ENCODE assay signal across 9 cellular contexts in the genomic region with DNA sequence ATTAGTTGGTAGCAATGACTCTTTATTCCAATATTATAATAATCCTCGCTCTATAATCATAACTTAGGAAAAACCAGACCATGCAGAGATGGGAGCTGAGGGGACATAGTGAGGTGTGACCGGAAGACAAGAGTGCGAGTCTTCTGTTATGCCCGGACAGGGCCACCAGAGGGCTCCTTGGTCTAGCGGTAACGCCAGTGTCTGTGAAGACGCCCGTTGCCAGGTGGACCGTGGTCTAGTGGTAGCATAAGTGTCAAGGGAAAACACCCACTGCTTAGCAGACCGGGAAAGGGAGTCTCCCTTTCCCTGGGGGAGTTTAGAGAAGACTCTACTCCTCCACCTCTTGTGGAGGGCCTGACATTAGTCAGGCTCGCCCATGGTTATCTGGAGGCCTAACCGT. TPM values are rescaled to one million over a fixed set of nuclear protein-coding genes. Genes with fewer than 3 reads are reported as not detected.
DNase-seq lines count a peak whose midpoint lies in the region; ATAC-seq and TF ChIP-seq lines count a peak whose summit lies in the region.
"Not testable (repeated sequence)": the region's sequence is repeated elsewhere in the genome, so short reads cannot be mapped to it uniquely, and the experiment has no call there.
"Had no signal": no experiment of that assay in that cellular context is flagged by ENCODE, and none has a peak within 500 bp of the region (broad histone marks: within the 10 kb centered on the region; RNA-seq: fewer than 3 reads in every experiment).

No MANE protein-coding gene starts in this region.

- not testable (repeated sequence) for H3K9me3 ChIP-seq in CD4-positive, alpha-beta T cell (ENCODE audit: control insufficient read depth, low read length); HEK293 (ENCODE audit: control insufficient read depth, insufficient read depth, low read depth, low read length)

- not testable (repeated sequence) for H3K4me1 Mint-ChIP-seq in CD4-positive, alpha-beta T cell (ENCODE audit: low read depth)
- peaks cover 0 to 10% (median 0%) of the 10 kb centered on the region in 3 donors for H3K4me1 Mint-ChIP-seq in naive B cell

- in situ Hi-C loops in astrocyte of the spinal cord (cut with HindIII; ENCODE audit: low sequenced_read_pairs), result not testable (repeated sequence)

- TF ChIP-seq CTCF in CD4-positive, alpha-beta T cell (IDR thresholded peaks at IDR 0.05), result peak; percentile 22
- not testable (repeated sequence) for TF ChIP-seq CTCF in HEK293 (tag by site-specific recombination; IDR thresholded peaks at IDR 0.05)
- TF ChIP-seq CTCF in VCaP (conservative IDR thresholded peaks at IDR 0.05), result peak; percentile 84
- peak; percentile 76 for TF ChIP-seq CTCF in astrocyte of the spinal cord (IDR thresholded peaks at IDR 0.05; ENCODE audit: low read depth, low read length)

- not testable (repeated sequence) for H3K36me3 ChIP-seq in HEK293 (ENCODE audit: control insufficient read depth in 2 of 2, insufficient read depth in 1 of 2, low read length in 2 of 2)

- not testable (repeated sequence) for H3K27ac Mint-ChIP-seq in CD4-positive, alpha-beta T cell
- H3K27ac Mint-ChIP-seq in naive B cell, result peak overlapping the region in 1 of 6 donors; percentile 92

- H3K36me3 Mint-ChIP-seq in CD4-positive, alpha-beta T cell (ENCODE audit: low read depth), result not testable (repeated sequence)
- H3K36me3 Mint-ChIP-seq in naive B cell, result peaks cover 5 to 14% of the 10 kb centered on the region in 2 donors

- not testable (repeated sequence) for H3K4me3 Mint-ChIP-seq in CD4-positive, alpha-beta T cell
- peak overlapping the region in 1 of 8 donors; percentile 35 for H3K4me3 Mint-ChIP-seq in naive B cell

- H3K27me3 Mint-ChIP-seq in CD4-positive, alpha-beta T cell, result not testable (repeated sequence)
- peaks cover 0 to 31% (median 8%) of the 10 kb centered on the region in 3 donors for H3K27me3 Mint-ChIP-seq in naive B cell

- intact Hi-C loops in CD4-positive, alpha-beta T cell (cut with DNase I, micrococcal nuclease); head of caudate nucleus (cut with DNase I): not testable (repeated sequence)

- not testable (repeated sequence) for H3K9me3 Mint-ChIP-seq in CD4-positive, alpha-beta T cell
- H3K9me3 Mint-ChIP-seq in naive B cell, result peaks cover 9 to 40% (median 33%) of the 10 kb centered on the region in 7 donors

- DNase-seq in CD4-positive, alpha-beta T cell, result peak in 3 of 10 experiments; percentile 12
- peak; percentile 32 to 80 for DNase-seq in NCI-H524 (lab: John Stamatoyannopoulos, UW)
- DNase-seq in astrocyte of the spinal cord (ENCODE audit: low read depth, low spot score), result peak; percentile 32
- DNase-seq in head of caudate nucleus, result peak in 37 of 42 donors; percentile 7 to 80 (median 42)
- peak; percentile 22 for DNase-seq in naive B cell
- peak; percentile 68 for DNase-seq in stimulated activated CD8-positive, alpha-beta memory T cell treated with anti-CD3 and anti-CD28 coated beads, Interleukin-4, amount 100 ng/mL, for 48 hours

- CTCF ChIA-PET in CD4-positive, alpha-beta T cell (lab: Charles Lee), result not testable (repeated sequence)
- CTCF ChIA-PET in HEK293 (lab: Yijun Ruan, JAX), result interaction anchor here (0.6 to 3.3 kb wide), 8 partner anchors 9 to 335 kb away, joined by 3 to 17 read pairs (median 4); a partner anchor contains a TSS

- H3K27me3 ChIP-seq in CD4-positive, alpha-beta T cell (ENCODE audit: control insufficient read depth, insufficient read depth, low read length), result not testable (repeated sequence)

- not testable (repeated sequence) for H3K27ac ChIP-seq in CD4-positive, alpha-beta T cell (ENCODE audit: low read depth, low read length); HEK293 (ENCODE audit: extremely low read depth, low read depth, low read length); VCaP

- not testable (repeated sequence) for ATAC-seq in CD4-positive, alpha-beta T cell (ENCODE audit: poor library complexity)
- ATAC-seq in naive B cell (ENCODE audit: low read depth in 2 of 2), result peak; percentile 48 to 54

- POLR2A ChIA-PET in CD4-positive, alpha-beta T cell (lab: Charles Lee), result interaction anchor here (1.0 kb wide), 1 partner anchor 44 kb away, joined by 3 read pairs; no protein-coding TSS in a partner anchor
- POLR2A ChIA-PET in HEK293 (lab: Yijun Ruan, JAX), result not testable (repeated sequence)

- not testable (repeated sequence) for H3K4me1 ChIP-seq in HEK293 (ENCODE audit: control insufficient read depth, insufficient read depth, low read length)

- not testable (repeated sequence) for H3K4me3 ChIP-seq in HEK293 (ENCODE audit: low read depth, low read length); astrocyte of the spinal cord (ENCODE audit: low read depth, low read length)

TF ChIP-seq in HEK293, 187 proteins besides CTCF, POLR2A, EP300 and RAD21:
- TF ChIP-seq ZBTB8A (tag by site-specific recombination; IDR thresholded peaks at IDR 0.05), result peak; percentile 25; the same call in 1 of the 2 replicates
- peak; percentile 61 for TF ChIP-seq ZNF654 (tag by site-specific recombination; IDR thresholded peaks at IDR 0.05; ENCODE audit: low read depth)

RNA-seq across cellular contexts. Expression of a gene that starts 7.9 kb away (rescaled TPM):
- total RNA-seq in CD4-positive, alpha-beta T cell, result not detected
- polyA plus RNA-seq in naive B cell (ENCODE audit: low read depth in 6 of 6), result not detected
- total RNA-seq: Caco-2 had no signal

RNA-seq across cellular contexts. Expression of a gene that starts 33.3 kb away (rescaled TPM):
- total RNA-seq in CD4-positive, alpha-beta T cell, result under 1 TPM in 1 of 2 experiments, not detected in 1; 0.59 TPM
- polyA plus RNA-seq in naive B cell (ENCODE audit: low read depth in 6 of 6), result 1 to 10 TPM; 1.3 to 4.3 (median 1.4) TPM

RNA-seq across cellular contexts. Expression of a gene that starts 33.5 kb away (rescaled TPM):
- total RNA-seq in CD4-positive, alpha-beta T cell, result not detected
- polyA plus RNA-seq in naive B cell (ENCODE audit: low read depth in 6 of 6), result not detected

RNA-seq across cellular contexts. Expression of a gene that starts 42.4 kb away (rescaled TPM):
- total RNA-seq in CD4-positive, alpha-beta T cell, result 1,000 to 10,000 TPM in 1 of 2 experiments, 100 to 1,000 TPM in 1; 913 to 1,035 TPM
- not detected for polyA plus RNA-seq in naive B cell (ENCODE audit: low read depth in 6 of 6)

RNA-seq across cellular contexts. Expression of a gene that starts 43.7 kb away (rescaled TPM):
- total RNA-seq in CD4-positive, alpha-beta T cell, result 1,000 to 10,000 TPM; 8,097 to 9,671 TPM
- 100 to 1,000 TPM in 1 of 6 donors, 10 to 100 TPM in 1, not detected in 4; 82.0 to 107 TPM for polyA plus RNA-seq in naive B cell (ENCODE audit: low read depth in 6 of 6)
